1 cellular context compared by ENCODE assay signal in genomic region chr10:43885252-43885651, GRCh38.
TF ChIP-seq lines count a peak whose summit lies in the region.

No MANE protein-coding gene starts in this region.

TF ChIP-seq in IMR-90, 13 proteins besides CTCF, POLR2A, EP300 and RAD21:
- TF ChIP-seq BHLHE40 (IDR thresholded peaks at IDR 0.05; ENCODE audit: low read depth, low read length) = no peak
- TF ChIP-seq NFE2L2 (IDR thresholded peaks at IDR 0.05; ENCODE audit: low read depth, low read length) = no peak
- TF ChIP-seq SMC3 (IDR thresholded peaks at IDR 0.05; ENCODE audit: low read depth, low read length) = no peak
- no peak for TF ChIP-seq MAFK (IDR thresholded peaks at IDR 0.05; ENCODE audit: low read depth, low read length)
- no peak for TF ChIP-seq MAZ (IDR thresholded peaks at IDR 0.05; ENCODE audit: borderline replicate concordance, low read depth, low read length)
